ENCODE assay signal across 8 cellular contexts in genomic region chr9:93958875-93959682, GRCh38. TPM values are rescaled to one million over a fixed set of nuclear protein-coding genes. Genes with fewer than 3 reads are reported as not detected.
DNase-seq lines count a peak whose midpoint lies in the region; ATAC-seq, FAIRE-seq and TF ChIP-seq lines count a peak whose summit lies in the region.

No MANE protein-coding gene starts in this region.

- no peak for TF ChIP-seq POLR2A in right lobe of liver (IDR thresholded peaks at IDR 0.05)

- H2BK5ac ChIP-seq in H9 (ENCODE audit: insufficient read length, low read length) = no peak overlapping the region

- no peak overlapping the region for H4K8ac ChIP-seq in H9 (replicated peaks; ENCODE audit: insufficient read length, low read depth, low read length)

- BruUV-seq in A673 (replicated peaks; lab: Mats Ljungman, UMichigan) = no TSS peak

- POLR2A ChIA-PET in A673 (lab: Charles Lee; ENCODE audit: low non-redundant PET) = no interaction called here

- H3K9ac ChIP-seq in H9 (ENCODE audit: extremely low read depth, insufficient read length, low read length) (no peak overlapping the region), astrocyte (ENCODE audit: low read length) (no peak overlapping the region)

- H3K27me3 Mint-ChIP-seq in H9 (ENCODE audit: low read depth) = peaks cover 83% of the 10 kb centered on the region
- peaks cover 60% of the 10 kb centered on the region for H3K27me3 Mint-ChIP-seq in astrocyte (ENCODE audit: low read depth, unreplicated experiment)

- H3K4me3 ChIP-seq in A673 (ENCODE audit: low read depth, low read length, poor library complexity, severe bottlenecking) (peak overlapping the region; percentile 39), astrocyte (ENCODE audit: insufficient read depth, low read depth, low read length) (no peak overlapping the region), right lobe of liver (no peak overlapping the region)

- H3K36me3 ChIP-seq in A673 (ENCODE audit: insufficient read depth, low read length, poor library complexity, severe bottlenecking) (no peaks in the 10 kb centered on the region), astrocyte (ENCODE audit: insufficient read depth, low read length) (no peaks in the 10 kb centered on the region), right lobe of liver (no peaks in the 10 kb centered on the region)

- WGBS in H9 (ENCODE audit: extremely low coverage, insufficient read length, low lambda C conversion rate) = no CpG with 5 or more reads among the region's 64 CpGs
- WGBS in right lobe of liver (ENCODE audit: insufficient coverage, low coverage, low lambda C conversion rate, missing lambda C conversion rate) = 6% methylated on average over 16 of the region's 64 CpGs

- TF ChIP-seq CTCF in A673 (conservative IDR thresholded peaks at IDR 0.05; ENCODE audit: low read depth, low read length) = no peak
- TF ChIP-seq CTCF in H9 (conservative IDR thresholded peaks at IDR 0.05) = no peak
- no peak for TF ChIP-seq CTCF in astrocyte (IDR thresholded peaks at IDR 0.05; ENCODE audit: insufficient read depth, low read depth, low read length)
- no peak for TF ChIP-seq CTCF in right lobe of liver (IDR thresholded peaks at IDR 0.05)

- H2AFZ ChIP-seq in H9 (ENCODE audit: low read length) (no peak overlapping the region), astrocyte (ENCODE audit: low read depth, low read length) (peak overlapping the region; percentile 26)

- H3K9me3 Mint-ChIP-seq in H9 = peaks cover 0 to 3% of the 10 kb centered on the region in 2 experiments; a peak in 1 of 5 replicates
- peaks cover 4% of the 10 kb centered on the region for H3K9me3 Mint-ChIP-seq in astrocyte (ENCODE audit: unreplicated experiment)

- no peak overlapping the region for H3K27ac Mint-ChIP-seq in H9
- no peak overlapping the region for H3K27ac Mint-ChIP-seq in astrocyte (ENCODE audit: unreplicated experiment)

- H2AK5ac ChIP-seq in H9 (ENCODE audit: insufficient read length, low read length) = no peak overlapping the region

- no peak overlapping the region for H3K56ac ChIP-seq in H9 (ENCODE audit: insufficient read length, low read depth, low read length)

- no peak overlapping the region for H4K5ac ChIP-seq in H9 (ENCODE audit: insufficient read length, low read depth, low read length)

- no peak overlapping the region for H3K18ac ChIP-seq in H9 (ENCODE audit: insufficient read length, low read depth, low read length)

- no peak overlapping the region for H3K4ac ChIP-seq in H9 (ENCODE audit: low read depth, low read length)

- ATAC-seq in right lobe of liver (peak in 2 of 4 donors; percentile 29 to 40), GM19035 (IDR thresholded peaks at IDR 0.05; ENCODE audit: unreplicated experiment) (no peak), GM18498 (IDR thresholded peaks at IDR 0.05; ENCODE audit: unreplicated experiment) (no peak), GM19452 (IDR thresholded peaks at IDR 0.05; ENCODE audit: unreplicated experiment) (no peak)

- H2BK15ac ChIP-seq in H9 (ENCODE audit: low read depth, low read length) = no peak overlapping the region

- no peak overlapping the region for H3T11ph ChIP-seq in H9 (ENCODE audit: low read length)

- no peak overlapping the region for H4K91ac ChIP-seq in H9 (ENCODE audit: insufficient read length, low read depth, low read length)

- no peak overlapping the region for H3K23ac ChIP-seq in H9 (ENCODE audit: insufficient read length, low read depth, low read length)

- H3K4me2 ChIP-seq in H9 (ENCODE audit: insufficient read depth, insufficient read length, low read length) (peak overlapping the region; percentile 55), astrocyte (ENCODE audit: low read length) (peak overlapping the region; percentile 60)

- DNase-seq in A673 (ENCODE audit: low spot score) = peak; percentile 48
- DNase-seq in H9 = peak; percentile 58
- DNase-seq in astrocyte (ENCODE audit: low read depth) = no peak
- peak in 2 of 3 donors; percentile 44 to 50 for DNase-seq in right lobe of liver
- no peak for DNase-seq in LoVo (ENCODE audit: low spot score)

- FAIRE-seq in astrocyte (lab: Jason Lieb, UNC) = no peak

- peaks cover 15% of the 10 kb centered on the region for H3K23me2 ChIP-seq in H9 (ENCODE audit: insufficient read length, low read depth, low read length, poor library complexity, severe bottlenecking)

- H3K36me3 Mint-ChIP-seq in H9 (ENCODE audit: insufficient read depth in 1 of 3, low read depth in 3 of 3) = no peaks in the 10 kb centered on the region
- H3K36me3 Mint-ChIP-seq in astrocyte (ENCODE audit: low read depth, unreplicated experiment) = peaks cover 2% of the 10 kb centered on the region

- H2BK12ac ChIP-seq in H9 (ENCODE audit: insufficient read length, low read depth, low read length) = no peak overlapping the region

- H3K79me1 ChIP-seq in H9 (ENCODE audit: insufficient read depth, low read depth, low read length, poor library complexity, severe bottlenecking) = no peaks in the 10 kb centered on the region

- H3K4me1 Mint-ChIP-seq in H9 (peaks cover 12 to 37% of the 10 kb centered on the region in 2 experiments), astrocyte (ENCODE audit: low read depth, unreplicated experiment) (peaks cover 6% of the 10 kb centered on the region)

- no peaks in the 10 kb centered on the region for H3K79me2 ChIP-seq in H9 (ENCODE audit: insufficient read depth, low read length)
- H3K79me2 ChIP-seq in astrocyte (ENCODE audit: insufficient read depth, low read length) = no peaks in the 10 kb centered on the region

- H3K4me3 Mint-ChIP-seq in H9 = peak overlapping the region; percentile 47 to 72
- H3K4me3 Mint-ChIP-seq in astrocyte (ENCODE audit: unreplicated experiment) = peak overlapping the region; percentile 60

- no peaks in the 10 kb centered on the region for H4K20me1 ChIP-seq in H9 (ENCODE audit: control insufficient read depth, insufficient read depth, insufficient read length)
- peaks cover 15% of the 10 kb centered on the region for H4K20me1 ChIP-seq in astrocyte (ENCODE audit: insufficient read depth, low read length)

- intact Hi-C loops in A673 (cut with micrococcal nuclease; ENCODE audit: unreplicated experiment) = no loop called here
- intact Hi-C loops in right lobe of liver (cut with DNase I) = no loop called here

- no peak overlapping the region for H2BK20ac ChIP-seq in H9 (ENCODE audit: low read depth, low read length, poor library complexity, severe bottlenecking)

- no peak overlapping the region for H2BK120ac ChIP-seq in H9 (ENCODE audit: low read depth, low read length, poor library complexity, severe bottlenecking)

- peaks cover 19% of the 10 kb centered on the region for H3K4me1 ChIP-seq in A673 (ENCODE audit: insufficient read depth, low read length, poor library complexity, severe bottlenecking)
- no peaks in the 10 kb centered on the region for H3K4me1 ChIP-seq in H9 (ENCODE audit: insufficient read depth, low read length)
- H3K4me1 ChIP-seq in astrocyte (ENCODE audit: insufficient read depth, low read length) = peaks cover 7% of the 10 kb centered on the region
- H3K4me1 ChIP-seq in right lobe of liver = peaks cover 0 to 23% (median 0%) of the 10 kb centered on the region in 4 donors

- H3K27ac ChIP-seq in A673 (ENCODE audit: low read depth, low read length, poor library complexity, severe bottlenecking) = peak overlapping the region; percentile 42
- no peak overlapping the region for H3K27ac ChIP-seq in H9 (ENCODE audit: insufficient read length, low read depth, low read length)
- no peak overlapping the region for H3K27ac ChIP-seq in astrocyte (ENCODE audit: low read depth, low read length)
- no peak overlapping the region for H3K27ac ChIP-seq in right lobe of liver

- CTCF ChIA-PET in A673 (lab: Charles Lee) = no interaction called here

- H3K9me3 ChIP-seq in A673 (ENCODE audit: low read depth, low read length, poor library complexity, severe bottlenecking) (no peaks in the 10 kb centered on the region), H9 (ENCODE audit: control insufficient read depth, low read depth, low read length) (no peaks in the 10 kb centered on the region), astrocyte (ENCODE audit: insufficient read depth, low read depth, low read length) (no peaks in the 10 kb centered on the region), right lobe of liver (no peaks in the 10 kb centered on the region)

- peaks cover 58% of the 10 kb centered on the region for H3K27me3 ChIP-seq in A673 (replicated peaks; ENCODE audit: insufficient read depth, low read depth, low read length, poor library complexity)
- peaks cover 73% of the 10 kb centered on the region for H3K27me3 ChIP-seq in H9 (ENCODE audit: insufficient read depth, low read length)
- H3K27me3 ChIP-seq in astrocyte (ENCODE audit: insufficient read depth, low read length) = peaks cover 73% of the 10 kb centered on the region
- peaks cover 42 to 58% of the 10 kb centered on the region in 2 donors for H3K27me3 ChIP-seq in right lobe of liver

- H3K14ac ChIP-seq in H9 (ENCODE audit: insufficient read depth, low read length) = no peak overlapping the region

RNA-seq across cellular contexts. Expression of gene BARX1, which starts 3.9 kb away (rescaled TPM):
- total RNA-seq in A673 (2021) = 9.8 and 9.9 TPM in 2 replicates
- 1.2 TPM in 2 replicates for total RNA-seq in H9 (2021)
- 0.62 and 0.73 TPM in 2 replicates for total RNA-seq in astrocyte
- not detected for total RNA-seq in right lobe of liver

Comparison
In these comparisons a context has a peak if more than half of its experiments do, and no peak if none do; other contexts are left out.
1. DNase-seq: peak in A673 (single experiment), H9 (single experiment) and right lobe of liver (2 of 3); none in astrocyte (single experiment) and LoVo (single experiment).